Comparison of ENCODE assay signal across 8 cellular contexts in the genomic region with DNA sequence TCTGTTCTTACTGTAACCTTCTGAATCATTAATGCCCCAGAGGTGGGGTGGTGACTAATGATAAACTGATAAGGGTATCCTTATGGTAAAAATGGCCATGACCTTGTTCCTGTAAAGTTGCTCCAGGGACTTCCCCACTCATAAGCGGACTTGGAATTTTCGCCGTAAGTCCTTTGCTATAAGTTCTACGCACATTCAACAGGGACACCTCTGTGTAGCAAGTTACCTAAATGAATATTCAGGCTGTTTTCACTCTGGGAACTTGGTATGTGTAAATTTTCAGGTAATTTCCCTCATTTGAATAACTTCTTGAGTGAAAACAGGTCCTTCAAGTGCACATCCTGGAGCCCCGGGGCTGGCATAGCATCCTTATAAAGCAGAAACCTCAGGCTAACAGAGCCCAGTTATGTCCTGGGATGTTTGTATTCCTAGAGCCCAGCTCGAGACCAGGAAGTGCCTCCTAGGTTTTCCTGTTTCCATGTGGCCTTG. TPM values are rescaled to one million over a fixed set of nuclear protein-coding genes. Genes with fewer than 3 reads are reported as not detected.
DNase-seq lines count a peak whose midpoint lies in the region; ATAC-seq lines count a peak whose summit lies in the region.
"Had no signal": no experiment of that assay in that cellular context is flagged by ENCODE, and none has a peak within 500 bp of the region (broad histone marks: within the 10 kb centered on the region; RNA-seq: fewer than 3 reads in every experiment).

No MANE protein-coding gene starts in this region.

- H3K27ac Mint-ChIP-seq in memory B cell: peak overlapping the region; percentile 78

- H3K4me3 Mint-ChIP-seq in memory B cell: peak overlapping the region; percentile 62

- peaks cover 40% of the 10 kb centered on the region for H3K4me1 Mint-ChIP-seq in memory B cell

- DNase-seq in memory B cell (ENCODE audit: low spot score in 2 of 2) (no peak), GF-D8 (lab: John Stamatoyannopoulos, UW) (no peak), SW 1271 (lab: John Stamatoyannopoulos, UW) (no peak), ureter (ENCODE audit: low spot score) (no peak)
- DNase-seq: NCI-H524 had no signal

- no peaks in the 10 kb centered on the region for H3K9me3 Mint-ChIP-seq in memory B cell

- ATAC-seq in GM18519 (IDR thresholded peaks at IDR 0.05; ENCODE audit: low FRiP score, unreplicated experiment): peak; percentile 49
- ATAC-seq in GM21528 (IDR thresholded peaks at IDR 0.05; ENCODE audit: low FRiP score, unreplicated experiment): peak; percentile 60
- peak; percentile 78 for ATAC-seq in HG03457 (IDR thresholded peaks at IDR 0.05; ENCODE audit: unreplicated experiment)
- peak; percentile 76 for ATAC-seq in memory B cell (ENCODE audit: low read depth)

- H3K27me3 Mint-ChIP-seq in memory B cell: no peaks in the 10 kb centered on the region

- H3K36me3 Mint-ChIP-seq in memory B cell: no peaks in the 10 kb centered on the region

RNA-seq across cellular contexts. Expression of gene AGFG1, which starts 9.4 kb away (rescaled TPM):
- 80.5 TPM for total RNA-seq in ureter
